1 cellular context compared by ENCODE assay signal in genomic region chr19:4527377-4527776, GRCh38. TPM values are rescaled to one million over a fixed set of nuclear protein-coding genes. Genes with fewer than 3 reads are reported as not detected.
"Had no signal": no experiment of that assay in that cellular context is flagged by ENCODE, and none has a peak within 500 bp of the region (broad histone marks: within the 10 kb centered on the region; RNA-seq: fewer than 3 reads in every experiment).

No MANE protein-coding gene starts in this region.

RNA-seq across cellular contexts. Expression of gene SEMA6B, which starts 32.1 kb away (rescaled TPM):
- polyA plus RNA-seq: GM12878 had no signal
